ENCODE assay signal across 8 cellular contexts in the genomic region with DNA sequence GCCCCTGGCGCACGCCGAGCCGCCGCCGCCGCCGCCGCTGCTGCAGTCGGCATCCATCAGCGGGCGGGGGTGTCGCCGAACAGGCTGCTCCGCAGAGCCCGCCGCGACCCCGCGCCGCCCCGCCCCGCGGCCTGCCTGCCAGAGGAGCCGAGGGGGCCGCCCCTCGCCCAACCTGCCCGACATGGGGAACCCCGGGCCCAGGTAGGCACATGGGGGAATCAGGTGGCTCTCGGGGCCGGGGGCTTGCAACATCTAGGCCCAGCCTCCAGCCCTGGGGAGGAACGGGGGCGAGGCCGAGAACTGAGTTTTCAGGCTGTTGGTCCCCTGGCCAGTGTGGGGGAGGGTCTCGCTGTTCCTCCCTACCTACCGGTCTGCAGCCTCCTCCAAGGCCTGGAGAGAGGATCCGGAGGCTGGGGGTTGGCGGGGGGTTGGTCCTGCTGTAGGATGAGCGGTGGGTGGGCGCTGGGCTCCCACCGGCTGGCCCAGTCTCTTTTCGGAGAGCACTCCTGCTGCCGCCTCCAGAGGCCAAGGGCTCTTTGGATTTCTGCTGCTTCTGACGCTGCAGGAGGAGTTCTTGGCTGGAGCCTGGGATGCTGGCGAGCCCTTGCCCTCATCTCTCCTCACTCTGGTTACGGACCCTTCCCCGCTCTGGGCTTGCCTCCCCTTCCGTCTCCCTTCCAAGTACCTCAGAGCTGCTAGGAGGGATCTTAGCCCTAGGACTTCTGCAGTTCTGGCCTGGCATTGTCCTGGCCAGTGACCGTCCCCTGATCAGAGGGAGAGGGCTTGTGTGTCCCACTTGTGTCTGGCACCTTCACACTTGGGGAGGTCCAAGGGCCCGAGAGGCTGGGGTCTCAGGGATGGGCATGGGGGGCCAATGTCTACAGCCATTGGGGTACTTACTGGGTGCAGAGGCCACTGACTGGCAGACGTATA. TPM values are rescaled to one million over a fixed set of nuclear protein-coding genes. Genes with fewer than 3 reads are reported as not detected.
DNase-seq lines count a peak whose midpoint lies in the region; ATAC-seq and TF ChIP-seq lines count a peak whose summit lies in the region.

Gene EPB41L1, plus strand, starts transcription at position 45 of the 933 bp plus-strand sequence. CDS start 19,038 bp downstream, outside the sequence.

- H3K4me2 ChIP-seq in MM.1S (ENCODE audit: low read depth, low read length): peak within 1 kb of the TSS; percentile 89

- no peaks in the 10 kb centered on the region for H4K20me1 ChIP-seq in MM.1S (ENCODE audit: insufficient read depth, low read length)

- H3K36me3 ChIP-seq in MM.1S (replicated peaks; ENCODE audit: insufficient read depth, low read length) (no peaks in the 10 kb centered on the region), thymus (ENCODE audit: control insufficient read depth, insufficient read depth) (no peaks in the 10 kb centered on the region)

- H3K27me3 Mint-ChIP-seq in memory B cell: peaks cover 12% of the 10 kb centered on the region

- 24% methylated on average over 51 of the region's 51 CpGs for WGBS in thymus

- 0 out of 2 replicates have a peak, but pooled peaks cover 4% of the 10 kb centered on the region for H3K79me2 ChIP-seq in MM.1S (ENCODE audit: low read length)

- H3K27ac ChIP-seq in MM.1S (ENCODE audit: low read length) (no peak within 1 kb of the TSS), dorsolateral prefrontal cortex (peak within 1 kb of the TSS; percentile 75 to 98 (median 95)), thymus (ENCODE audit: low read depth) (no peak within 1 kb of the TSS)

- H3K4me1 ChIP-seq in MM.1S (ENCODE audit: low read length): 0 out of 2 replicates have a peak, but pooled peaks cover 3% of the 10 kb centered on the region
- peaks cover 3% of the 10 kb centered on the region for H3K4me1 ChIP-seq in thymus (ENCODE audit: control insufficient read depth, insufficient read depth, low read length)

- TF ChIP-seq CTCF in MM.1S (IDR thresholded peaks at IDR 0.05; ENCODE audit: low read length) (no peak), dorsolateral prefrontal cortex (IDR thresholded peaks at IDR 0.05 in 54 of 56, conservative IDR thresholded peaks at IDR 0.05 in 2 of 56; ENCODE audit: low read depth in 1 of 56, partially characterized antibody in 56 of 56) (no peak), GM10248 (IDR thresholded peaks at IDR 0.05; ENCODE audit: control extremely low read depth, extremely low read depth, low read depth, missing control alignments) (no peak)

- H3K4me1 Mint-ChIP-seq in memory B cell: peaks cover 9% of the 10 kb centered on the region

- H3K9me3 ChIP-seq in MM.1S (replicated peaks; ENCODE audit: insufficient read depth, low read length): no peaks in the 10 kb centered on the region
- H3K9me3 ChIP-seq in thymus (ENCODE audit: control insufficient read depth): no peaks in the 10 kb centered on the region

- peak; percentile 50 for DNase-seq in COR-L47 (lab: John Stamatoyannopoulos, UW)
- DNase-seq in MM.1S: no peak
- DNase-seq in dorsolateral prefrontal cortex: peak in 1 of 10 donors; percentile 20
- peak in 1 of 2 donors; percentile 32 for DNase-seq in memory B cell (ENCODE audit: low spot score in 2 of 2)
- no peak for DNase-seq in amniotic stem cell (lab: John Stamatoyannopoulos, UW)
- no peak for DNase-seq in GM10248 (ENCODE audit: extremely low spot score)
- no peak for DNase-seq in NCI-H2081 treated with DMSO at 0.1 percent for 48 hours (lab: John Stamatoyannopoulos, UW)

- H3K9ac ChIP-seq in MM.1S (ENCODE audit: low read length): peak within 1 kb of the TSS; percentile 37; the same call in 1 of the 2 replicates

- POLR2A ChIA-PET in GM10248 (lab: Yijun Ruan, JAX): no interaction called here

- no peak within 1 kb of the TSS for H3K27ac Mint-ChIP-seq in memory B cell

- no peaks in the 10 kb centered on the region for H3K27me3 ChIP-seq in MM.1S (replicated peaks; ENCODE audit: insufficient read depth, low read length)
- H3K27me3 ChIP-seq in dorsolateral prefrontal cortex: no peaks in the 10 kb centered on the region
- H3K27me3 ChIP-seq in thymus (ENCODE audit: control insufficient read depth, insufficient read depth): peaks cover 25% of the 10 kb centered on the region

- CTCF ChIA-PET in GM10248 (lab: Yijun Ruan, JAX): interaction anchor here (0.9 to 6.1 kb wide), 10 partner anchors 9 to 600 kb away, joined by 3 to 69 read pairs (median 6); no protein-coding TSS in a partner anchor

- H3K4me3 Mint-ChIP-seq in memory B cell: peak within 1 kb of the TSS; percentile 80

- ATAC-seq in memory B cell (ENCODE audit: low read depth): no peak

- H3K4me3 ChIP-seq in MM.1S (ENCODE audit: low read length) (peak within 1 kb of the TSS; percentile 61), dorsolateral prefrontal cortex (peak within 1 kb of the TSS; percentile 57 to 94 (median 81)), thymus (ENCODE audit: low read length) (peak within 1 kb of the TSS; percentile 48)

- H3K9me2 ChIP-seq in MM.1S (replicated peaks; ENCODE audit: insufficient read depth, low read length): no peaks in the 10 kb centered on the region

- intact Hi-C loops in dorsolateral prefrontal cortex (cut with DNase I): loop anchor here in 1 of 2 donors (5.0 to 10.0 kb wide), 2 partner anchors 42 to 90 kb away; no protein-coding TSS in a partner anchor

- H3K9me3 Mint-ChIP-seq in memory B cell: no peaks in the 10 kb centered on the region

- no peaks in the 10 kb centered on the region for H3K36me3 Mint-ChIP-seq in memory B cell

- no peaks in the 10 kb centered on the region; the same call in 1 of the 2 replicates for H3F3A ChIP-seq in MM.1S (ENCODE audit: insufficient read depth, low read length)

- H2AFZ ChIP-seq in MM.1S (ENCODE audit: low read length): peak within 1 kb of the TSS; percentile 65

RNA-seq across cellular contexts. Expression of gene EPB41L1, which starts in this region (rescaled TPM):
- 100 to 1,000 TPM; 192 to 410 (median 332) TPM for total RNA-seq in dorsolateral prefrontal cortex
- 4.2 TPM for polyA plus RNA-seq in thymus

Comparison
In these comparisons a context has a peak if more than half of its experiments do, and no peak if none do; other contexts are left out.
1. H3K27ac ChIP-seq: peak in dorsolateral prefrontal cortex (59 of 59); none in MM.1S (single experiment) and thymus (single experiment).
2. Peak in every context shown above with its lines, with median percentiles within 50 percentile points of each other: H3K4me3 ChIP-seq.